21 cellular contexts compared by ENCODE assay signal in the genomic region with DNA sequence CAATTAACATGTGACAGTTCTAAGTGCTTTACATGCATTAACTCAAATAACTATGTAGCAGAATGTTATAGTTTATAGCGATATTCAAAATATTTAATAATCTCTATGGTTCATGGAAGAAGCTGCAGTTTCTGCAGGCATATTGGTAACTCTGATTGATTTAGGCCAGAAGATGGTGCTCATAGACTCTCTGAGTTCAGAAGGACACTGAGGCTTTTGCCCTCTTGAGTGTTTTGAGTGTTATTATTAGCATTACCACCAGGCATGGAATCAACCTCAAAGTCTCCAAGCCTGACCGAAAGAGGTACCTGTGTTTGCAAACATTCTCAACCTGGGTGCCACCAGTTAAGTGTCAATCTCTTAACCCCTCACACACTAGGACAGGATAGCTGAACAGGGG.
"Had no signal": no experiment of that assay in that cellular context is flagged by ENCODE, and none has a peak within 500 bp of the region (broad histone marks: within the 10 kb centered on the region; RNA-seq: fewer than 3 reads in every experiment).

No MANE protein-coding gene starts in this region.

- ATAC-seq: activated CD8-positive, alpha-beta memory T cell treated with anti-CD3 and anti-CD28 coated beads, Interleukin-2, amount 10 ng/mL, durations not matched to agents 7 days and 5 days; activated T-helper 17 cell treated with anti-CD3 and anti-CD28 coated beads, Interleukin-2, amount 50 U/mL, for 72 hours; body of pancreas; left ventricle myocardium superior; psoas muscle; right cardiac atrium had no signal

- H3K27me3 ChIP-seq: body of pancreas, dorsolateral prefrontal cortex, neural progenitor cell, tibial artery had no signal

- H3K9me3 ChIP-seq: body of pancreas, psoas muscle, tibial artery had no signal

- H2AFZ ChIP-seq: neural progenitor cell had no signal

- H3K36me3 ChIP-seq: neural progenitor cell, tibial artery had no signal

- H3K27ac ChIP-seq: body of pancreas, dorsolateral prefrontal cortex, epithelial cell of prostate, neural progenitor cell, psoas muscle, tibial artery had no signal

- H3K4me2 ChIP-seq: neural progenitor cell had no signal

- H3K4me1 Mint-ChIP-seq: activated CD4-positive, alpha-beta memory T cell treated with anti-CD3 and anti-CD28 coated beads, Interleukin-2, amount 10 ng/mL, durations not matched to agents 7 days and 5 days; activated CD8-positive, alpha-beta memory T cell treated with anti-CD3 and anti-CD28 coated beads, Interleukin-2, amount 10 ng/mL, durations not matched to agents 7 days and 5 days; activated T-helper 17 cell treated with anti-CD3 and anti-CD28 coated beads, Interleukin-2, amount 50 U/mL, for 72 hours; immature natural killer cell; neural progenitor cell had no signal

- H3K4me3 Mint-ChIP-seq: activated CD4-positive, alpha-beta memory T cell treated with anti-CD3 and anti-CD28 coated beads, Interleukin-2, amount 10 ng/mL, durations not matched to agents 7 days and 5 days; activated CD8-positive, alpha-beta memory T cell treated with anti-CD3 and anti-CD28 coated beads, Interleukin-2, amount 10 ng/mL, durations not matched to agents 7 days and 5 days; activated T-helper 17 cell treated with anti-CD3 and anti-CD28 coated beads, Interleukin-2, amount 50 U/mL, for 72 hours; immature natural killer cell; neural progenitor cell; T-helper 2 cell treated with Interferon-gamma antibody and Interleukin-4, amounts not matched to agents 5 μg/mL and 100 μg/mL, for 36 hours had no signal

- H3K9me3 Mint-ChIP-seq: neural progenitor cell had no signal

- H3K36me3 Mint-ChIP-seq: activated CD8-positive, alpha-beta memory T cell treated with anti-CD3 and anti-CD28 coated beads, Interleukin-2, amount 10 ng/mL, durations not matched to agents 7 days and 5 days; neural progenitor cell had no signal

- DNase-seq: activated CD4-positive, alpha-beta memory T cell treated with anti-CD3 and anti-CD28 coated beads, Interleukin-2, amount 10 ng/mL, durations not matched to agents 7 days and 5 days; activated CD4-positive, alpha-beta T cell treated with anti-CD3 and anti-CD28 coated beads for 48 hours; activated CD4-positive, CD25-positive, alpha-beta regulatory T cell; activated CD8-positive, alpha-beta memory T cell treated with anti-CD3 and anti-CD28 coated beads, Interleukin-2, amount 10 ng/mL, durations not matched to agents 7 days and 5 days; activated naive CD4-positive, alpha-beta T cell treated with Interleukin-2 at 50 U/mL for 16 hours; body of pancreas; dorsolateral prefrontal cortex; foreskin fibroblast; hypothalamus; immature natural killer cell; kidney glomerular epithelial cell; left ventricle myocardium superior; psoas muscle; right cardiac atrium; stimulated activated CD4-positive, alpha-beta T cell treated with anti-CD3 and anti-CD28 coated beads, Interleukin-2, amount 100 ng/mL, for 24 hours; stimulated activated naive CD4-positive, alpha-beta T cell treated with Interleukin-2 at 50 U/mL for 16 hours; tibial artery had no signal

- H3K27ac Mint-ChIP-seq: activated CD4-positive, alpha-beta memory T cell treated with anti-CD3 and anti-CD28 coated beads, Interleukin-2, amount 10 ng/mL, durations not matched to agents 7 days and 5 days; activated CD8-positive, alpha-beta memory T cell treated with anti-CD3 and anti-CD28 coated beads, Interleukin-2, amount 10 ng/mL, durations not matched to agents 7 days and 5 days; activated T-helper 17 cell treated with anti-CD3 and anti-CD28 coated beads, Interleukin-2, amount 50 U/mL, for 72 hours; immature natural killer cell; neural progenitor cell; T-helper 2 cell treated with Interferon-gamma antibody and Interleukin-4, amounts not matched to agents 5 μg/mL and 100 μg/mL, for 36 hours had no signal

- H3K9ac ChIP-seq: neural progenitor cell had no signal

- H3K27me3 Mint-ChIP-seq: activated CD4-positive, alpha-beta memory T cell treated with anti-CD3 and anti-CD28 coated beads, Interleukin-2, amount 10 ng/mL, durations not matched to agents 7 days and 5 days; activated CD8-positive, alpha-beta memory T cell treated with anti-CD3 and anti-CD28 coated beads, Interleukin-2, amount 10 ng/mL, durations not matched to agents 7 days and 5 days; activated T-helper 17 cell treated with anti-CD3 and anti-CD28 coated beads, Interleukin-2, amount 50 U/mL, for 72 hours had no signal

- H3K4me3 ChIP-seq: body of pancreas, dorsolateral prefrontal cortex, neural progenitor cell, psoas muscle, tibial artery had no signal

- H3K4me1 ChIP-seq: body of pancreas, neural progenitor cell, psoas muscle, tibial artery had no signal
